Comparison of ENCODE assay signal across 9 cellular contexts in the genomic region with DNA sequence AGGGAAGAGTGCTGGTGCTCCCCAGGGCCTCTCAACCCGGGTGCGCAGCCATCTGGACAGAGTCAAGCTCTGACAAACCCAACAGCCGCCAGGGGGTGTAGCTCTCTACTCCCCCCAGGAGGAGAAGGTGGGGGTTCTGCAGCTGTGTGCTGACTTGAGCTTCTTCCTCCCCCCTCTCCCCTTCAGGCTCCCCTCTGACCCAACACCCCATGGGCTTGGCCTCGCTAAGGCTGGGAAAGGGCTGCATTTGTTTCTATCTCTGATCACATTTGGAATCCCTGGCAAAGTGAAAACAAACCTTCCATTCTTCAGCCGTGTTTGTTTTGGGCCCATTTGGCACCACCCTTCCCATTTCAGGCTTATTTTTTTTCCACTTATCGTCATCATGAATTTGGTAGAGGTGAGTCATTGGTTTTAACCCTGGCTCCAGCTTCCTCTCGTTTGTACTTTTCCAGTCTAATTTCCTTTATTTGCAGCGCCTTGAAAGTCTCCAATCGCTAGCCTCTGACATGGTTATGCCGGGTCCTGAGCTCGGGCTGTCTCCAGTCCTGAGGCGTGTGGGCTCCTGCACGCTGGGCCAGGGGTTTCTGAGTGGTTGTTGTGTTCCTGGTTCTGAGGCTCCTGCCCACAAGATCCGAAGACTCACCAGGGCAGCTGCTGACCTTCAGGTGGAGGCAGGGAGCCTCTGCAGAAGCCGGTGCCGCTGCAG. TPM values are rescaled to one million over a fixed set of nuclear protein-coding genes. Genes with fewer than 3 reads are reported as not detected.
DNase-seq lines count a peak whose midpoint lies in the region; ATAC-seq and TF ChIP-seq lines count a peak whose summit lies in the region.
"Had no signal": no experiment of that assay in that cellular context is flagged by ENCODE, and none has a peak within 500 bp of the region (broad histone marks: within the 10 kb centered on the region; RNA-seq: fewer than 3 reads in every experiment).

No MANE protein-coding gene starts in this region.

- H3K27ac ChIP-seq in vagina: peak overlapping the region; percentile 63
- H3K27ac ChIP-seq in testis: no peak overlapping the region
- H3K27ac ChIP-seq: BLaER1 had no signal

- H3K36me3 ChIP-seq in vagina (peaks cover 0 to 3% of the 10 kb centered on the region in 2 donors), testis (ENCODE audit: low read depth, missing control alignments) (no peaks in the 10 kb centered on the region)

- CTCF ChIA-PET in MCF 10A (lab: Yijun Ruan, JAX): interaction anchor here (0.5 to 2.5 kb wide), 14 partner anchors 8 to 1489 kb away, joined by 3 to 16 read pairs (median 3); no protein-coding TSS in a partner anchor

- BruUV-seq in MCF 10A (replicated peaks; lab: Mats Ljungman, UMichigan): no TSS peak

- intact Hi-C loops in MCF 10A (cut with micrococcal nuclease) (loop anchor here (2.0 kb wide), 1 partner anchor 36 kb away; the partner anchor contains the start of gene DAP), vagina (cut with DNase I) (no loop called here), testis (cut with DNase I; ENCODE audit: low total_unique reads) (no loop called here)

- H3K4me1 Mint-ChIP-seq in MCF 10A (ENCODE audit: insufficient read depth, unreplicated experiment): peaks cover 39% of the 10 kb centered on the region

- DNase-seq in NCI-H82 (lab: John Stamatoyannopoulos, UW) (peak; percentile 3), NCI-H82 treated with DMSO at 0.1 percent for 48 hours (lab: John Stamatoyannopoulos, UW; ENCODE audit: unreplicated experiment) (no peak), MCF 10A (ENCODE audit: unreplicated experiment) (peak; percentile 82), left lobe of liver (ENCODE audit: low spot score) (no peak), vagina (ENCODE audit: extremely low spot score in 2 of 2) (no peak), testis (no peak), GM19240 (ENCODE audit: insufficient read length, low spot score) (no peak)

- no peaks in the 10 kb centered on the region for H3K27me3 Mint-ChIP-seq in MCF 10A (ENCODE audit: insufficient read depth, unreplicated experiment)

- POLR2A ChIA-PET in MCF 10A (lab: Yijun Ruan, JAX): interaction anchor here (0.6 to 1.7 kb wide), 5 partner anchors 13 to 36 kb away, joined by 3 to 7 read pairs (median 5); partner anchors contain the start of gene DAP

- TF ChIP-seq POLR2A in vagina (IDR thresholded peaks at IDR 0.05): no peak
- no peak for TF ChIP-seq POLR2A in testis (IDR thresholded peaks at IDR 0.05)

- H3K4me3 ChIP-seq in vagina (peak overlapping the region in 1 of 2 donors; percentile 5), testis (no peak overlapping the region)
- H3K4me3 ChIP-seq: BLaER1 had no signal

- peaks cover 13% of the 10 kb centered on the region for H3K36me3 Mint-ChIP-seq in MCF 10A (ENCODE audit: insufficient read depth, unreplicated experiment)

- H3K4me1 ChIP-seq in vagina: peaks cover 27% of the 10 kb centered on the region
- H3K4me1 ChIP-seq in testis: no peaks in the 10 kb centered on the region

- H3K9me3 ChIP-seq in vagina (no peaks in the 10 kb centered on the region), testis (no peaks in the 10 kb centered on the region)

- 83 to 88% methylated on average over 16 of the region's 16 CpGs for WGBS in testis, 2 donors

- peak; percentile 35 for TF ChIP-seq CTCF in MCF 10A (IDR thresholded peaks at IDR 0.05; ENCODE audit: unreplicated experiment)
- peak in 2 of 3 experiments; percentile 6 to 12 for TF ChIP-seq CTCF in vagina (IDR thresholded peaks at IDR 0.05)
- TF ChIP-seq CTCF in testis (IDR thresholded peaks at IDR 0.05): no peak

- H3K27ac Mint-ChIP-seq in MCF 10A (ENCODE audit: low read depth, unreplicated experiment): peak overlapping the region; percentile 88

- H3K27me3 ChIP-seq in vagina (no peaks in the 10 kb centered on the region), testis (no peaks in the 10 kb centered on the region)
- H3K27me3 ChIP-seq: BLaER1 had no signal

- peak; percentile 31 for ATAC-seq in left lobe of liver
- ATAC-seq in HG02973 (IDR thresholded peaks at IDR 0.05; ENCODE audit: unreplicated experiment): no peak

- H3K4me3 Mint-ChIP-seq in MCF 10A (ENCODE audit: unreplicated experiment): peak overlapping the region; percentile 65

- H3K9me3 Mint-ChIP-seq in MCF 10A (ENCODE audit: unreplicated experiment): no peaks in the 10 kb centered on the region

RNA-seq across cellular contexts. Expression of gene DAP, which starts 36.1 kb away (rescaled TPM):
- total RNA-seq in MCF 10A (2022): 114 and 123 TPM in 2 replicates
- 129 TPM for total RNA-seq in left lobe of liver
- 74.4 TPM for total RNA-seq in vagina
- 10 to 100 TPM; 46.3 to 48.1 TPM for total RNA-seq in testis
- polyA plus RNA-seq in testis (ENCODE audit: insufficient read depth, low read depth, low replicate concordance): 92.2 TPM

Comparison
In these comparisons a context has a peak if more than half of its experiments do, and no peak if none do; other contexts are left out.
1. DNase-seq: peak in NCI-H82 (single experiment) and MCF 10A (single experiment); none in NCI-H82 treated with DMSO at 0.1 percent for 48 hours (single experiment), left lobe of liver (single experiment), vagina (0 of 2), testis (single experiment) and GM19240 (single experiment).
2. CTCF ChIP-seq: peak in MCF 10A (single experiment) and vagina (2 of 3); none in testis (0 of 3).